ENCODE assay signal across 8 cellular contexts in the genomic region with DNA sequence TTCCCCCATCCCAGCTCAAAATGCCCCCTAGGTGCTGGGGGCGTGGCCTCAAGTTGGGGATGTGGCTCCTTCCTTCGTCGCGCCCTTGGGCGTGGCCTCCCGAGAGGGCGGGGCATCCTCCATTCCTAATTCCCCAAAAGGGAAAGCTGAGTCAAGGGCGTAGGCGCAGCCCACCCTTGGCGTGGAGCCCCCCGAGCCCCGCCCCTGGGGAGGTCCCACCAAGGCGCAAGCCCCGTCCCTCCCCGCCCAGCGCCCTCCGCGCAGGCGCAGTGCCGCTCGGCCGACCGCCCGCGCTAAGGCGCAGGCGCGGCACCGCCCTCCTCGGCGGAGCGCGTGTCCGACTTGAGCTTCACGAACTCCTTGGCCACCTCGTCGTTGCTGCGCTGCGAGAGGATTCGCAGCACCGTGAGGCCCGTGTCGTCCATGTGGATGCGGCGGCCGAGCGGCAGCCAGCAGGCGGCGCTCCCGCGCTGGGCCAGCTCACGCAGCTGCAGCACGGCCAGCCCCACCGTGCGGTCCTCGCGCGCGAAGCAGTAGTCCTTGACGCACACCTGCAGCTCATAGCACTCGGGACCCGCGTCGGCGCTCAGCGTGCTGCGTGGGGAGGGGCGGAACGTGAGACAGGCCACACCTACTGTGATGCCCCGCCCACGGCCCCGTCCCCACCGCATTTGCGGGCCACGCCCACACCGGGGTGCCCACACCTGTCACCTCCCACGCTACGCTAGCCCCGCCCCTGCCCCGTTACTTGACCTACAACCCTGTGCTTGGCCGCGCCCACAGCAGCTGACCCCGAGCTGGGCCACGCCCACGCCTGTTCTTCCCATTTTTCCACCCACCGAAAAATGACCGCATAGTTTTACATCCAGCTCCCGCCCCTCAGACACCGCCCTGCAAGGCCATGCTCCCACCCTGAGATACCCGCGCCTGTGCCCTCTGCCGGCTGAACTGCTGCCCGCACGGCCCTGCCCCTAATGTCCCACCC. TPM values are rescaled to one million over a fixed set of nuclear protein-coding genes. Genes with fewer than 3 reads are reported as not detected.
DNase-seq lines count a peak whose midpoint lies in the region; FAIRE-seq and TF ChIP-seq lines count a peak whose summit lies in the region.

No MANE protein-coding gene starts in this region.

- POLR2A ChIA-PET in HEK293 (lab: Yijun Ruan, JAX) = interaction anchor here (0.5 to 2.7 kb wide), 16 partner anchors 26 to 806 kb away, joined by 3 to 12 read pairs (median 4); a partner anchor contains a TSS

- no peaks in the 10 kb centered on the region for H3K27me3 ChIP-seq in WERI-Rb-1 (ENCODE audit: insufficient read depth, low read depth, severe bottlenecking)

- TF ChIP-seq CTCF in HEK293 (tag by site-specific recombination; IDR thresholded peaks at IDR 0.05) (peak; percentile 98), NB4 (IDR thresholded peaks at IDR 0.05; ENCODE audit: low read depth, low read length) (peak; percentile 75), WERI-Rb-1 (IDR thresholded peaks at IDR 0.05; ENCODE audit: low read depth, low read length) (peak; percentile 68), cardiac fibroblast (IDR thresholded peaks at IDR 0.05; ENCODE audit: low read depth, low read length) (peak; percentile 27), kidney (IDR thresholded peaks at IDR 0.05; ENCODE audit: borderline replicate concordance, extremely low read depth, insufficient read depth) (peak; percentile 54)

- no peak for FAIRE-seq in kidney (lab: Jason Lieb, UNC)

- DNase-seq in GF-D8 (lab: John Stamatoyannopoulos, UW) = peak; percentile 82
- peak; percentile 84 for DNase-seq in NB4 (ENCODE audit: low read depth)
- DNase-seq in WERI-Rb-1 = peak; percentile 34
- peak; percentile 64 to 74 for DNase-seq in cardiac fibroblast (ENCODE audit: low read depth in 2 of 2)
- DNase-seq in kidney = peak; percentile 93
- DNase-seq in stimulated activated CD4-positive, alpha-beta T cell treated with anti-CD3 and anti-CD28 coated beads, Interleukin-15, amount 100 ng/mL, for 48 hours (ENCODE audit: low read depth in 2 of 2) = peak; percentile 80 to 81
- DNase-seq in NCI-H2081 treated with DMSO at 0.1 percent for 48 hours (lab: John Stamatoyannopoulos, UW) = no peak

- intact Hi-C loops in kidney (cut with DNase I) = no loop called here

- H3K4me3 ChIP-seq in HEK293 (ENCODE audit: low read depth, low read length) = peak overlapping the region; percentile 43
- no peak overlapping the region for H3K4me3 ChIP-seq in NB4 (ENCODE audit: low read depth, low read length)
- no peak overlapping the region for H3K4me3 ChIP-seq in WERI-Rb-1 (ENCODE audit: low read depth, low read length)
- peak overlapping the region; percentile 19 to 38 for H3K4me3 ChIP-seq in cardiac fibroblast (replicated peaks in 1 of 2; ENCODE audit: low read depth in 2 of 2, low read length in 2 of 2)
- H3K4me3 ChIP-seq in kidney (ENCODE audit: low read length in 2 of 2) = peak overlapping the region in 1 of 2 donors; percentile 39

- H3K4me1 ChIP-seq in HEK293 (ENCODE audit: control insufficient read depth, insufficient read depth, low read length) = no peaks in the 10 kb centered on the region
- peaks cover 0 to 4% of the 10 kb centered on the region in 2 donors for H3K4me1 ChIP-seq in kidney (ENCODE audit: control insufficient read depth in 1 of 2, insufficient read depth in 1 of 2, low read depth in 1 of 2, low read length in 2 of 2)

- CTCF ChIA-PET in HEK293 (lab: Yijun Ruan, JAX) = interaction anchor here (0.5 to 3.7 kb wide), 27 partner anchors 11 to 613 kb away, joined by 3 to 31 read pairs (median 3); a partner anchor contains a TSS

- H3K36me3 ChIP-seq in HEK293 (ENCODE audit: control insufficient read depth in 2 of 2, insufficient read depth in 1 of 2, low read length in 2 of 2) = no peaks in the 10 kb centered on the region
- H3K36me3 ChIP-seq in WERI-Rb-1 = peaks cover 9% of the 10 kb centered on the region
- H3K36me3 ChIP-seq in kidney (ENCODE audit: control insufficient read depth in 1 of 2, insufficient read depth in 2 of 2, low read length in 2 of 2) = no peaks in the 10 kb centered on the region

- H3K9me3 ChIP-seq in HEK293 (ENCODE audit: control insufficient read depth, insufficient read depth, low read depth, low read length) (no peaks in the 10 kb centered on the region), WERI-Rb-1 (ENCODE audit: severe bottlenecking) (no peaks in the 10 kb centered on the region), kidney (ENCODE audit: control insufficient read depth in 1 of 2, low read length in 2 of 2) (no peaks in the 10 kb centered on the region)

- TF ChIP-seq POLR2A in NB4 (IDR thresholded peaks at IDR 0.05; ENCODE audit: extremely low read depth, insufficient read length) = no peak

- H3K27ac ChIP-seq in HEK293 (ENCODE audit: extremely low read depth, low read depth, low read length) = peak overlapping the region; percentile 78; the same call in 1 of the 2 replicates
- H3K27ac ChIP-seq in WERI-Rb-1 = no peak overlapping the region
- no peak overlapping the region for H3K27ac ChIP-seq in kidney (ENCODE audit: low read depth in 2 of 2, low read length in 2 of 2)

- no peak overlapping the region for H3K9ac ChIP-seq in kidney (ENCODE audit: low read length in 2 of 2)

TF ChIP-seq in HEK293, 187 proteins besides CTCF, POLR2A, EP300 and RAD21 (continues in another document):
- TF ChIP-seq, protein P1, sequence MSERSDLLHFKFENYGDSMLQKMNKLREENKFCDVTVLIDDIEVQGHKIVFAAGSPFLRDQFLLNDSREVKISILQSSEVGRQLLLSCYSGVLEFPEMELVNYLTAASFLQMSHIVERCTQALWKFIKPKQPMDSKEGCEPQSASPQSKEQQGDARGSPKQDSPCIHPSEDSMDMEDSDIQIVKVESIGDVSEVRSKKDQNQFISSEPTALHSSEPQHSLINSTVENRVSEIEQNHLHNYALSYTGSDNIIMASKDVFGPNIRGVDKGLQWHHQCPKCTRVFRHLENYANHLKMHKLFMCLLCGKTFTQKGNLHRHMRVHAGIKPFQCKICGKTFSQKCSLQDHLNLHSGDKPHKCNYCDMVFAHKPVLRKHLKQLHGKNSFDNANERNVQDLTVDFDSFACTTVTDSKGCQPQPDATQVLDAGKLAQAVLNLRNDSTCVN (tag by site-specific recombination; optimal IDR thresholded peaks at IDR 0.05) = peak; percentile 95
- TF ChIP-seq, protein P2, sequence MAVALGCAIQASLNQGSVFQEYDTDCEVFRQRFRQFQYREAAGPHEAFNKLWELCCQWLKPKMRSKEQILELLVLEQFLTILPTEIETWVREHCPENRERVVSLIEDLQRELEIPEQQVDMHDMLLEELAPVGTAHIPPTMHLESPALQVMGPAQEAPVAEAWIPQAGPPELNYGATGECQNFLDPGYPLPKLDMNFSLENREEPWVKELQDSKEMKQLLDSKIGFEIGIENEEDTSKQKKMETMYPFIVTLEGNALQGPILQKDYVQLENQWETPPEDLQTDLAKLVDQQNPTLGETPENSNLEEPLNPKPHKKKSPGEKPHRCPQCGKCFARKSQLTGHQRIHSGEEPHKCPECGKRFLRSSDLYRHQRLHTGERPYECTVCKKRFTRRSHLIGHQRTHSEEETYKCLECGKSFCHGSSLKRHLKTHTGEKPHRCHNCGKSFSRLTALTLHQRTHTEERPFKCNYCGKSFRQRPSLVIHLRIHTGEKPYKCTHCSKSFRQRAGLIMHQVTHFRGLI (tag by site-specific recombination; IDR thresholded peaks at IDR 0.05) = peak; percentile 77; the same call in 1 of the 2 replicates
- TF ChIP-seq ZNF324 (tag by site-specific recombination; IDR thresholded peaks at IDR 0.05) (peak; percentile 83; the same call in 1 of the 2 replicates), GLIS2 (tag by site-specific recombination; IDR thresholded peaks at IDR 0.05) (peak; percentile 82), ZNF2 (tag by site-specific recombination; IDR thresholded peaks at IDR 0.05) (peak; percentile 77)
- TF ChIP-seq, protein P3, sequence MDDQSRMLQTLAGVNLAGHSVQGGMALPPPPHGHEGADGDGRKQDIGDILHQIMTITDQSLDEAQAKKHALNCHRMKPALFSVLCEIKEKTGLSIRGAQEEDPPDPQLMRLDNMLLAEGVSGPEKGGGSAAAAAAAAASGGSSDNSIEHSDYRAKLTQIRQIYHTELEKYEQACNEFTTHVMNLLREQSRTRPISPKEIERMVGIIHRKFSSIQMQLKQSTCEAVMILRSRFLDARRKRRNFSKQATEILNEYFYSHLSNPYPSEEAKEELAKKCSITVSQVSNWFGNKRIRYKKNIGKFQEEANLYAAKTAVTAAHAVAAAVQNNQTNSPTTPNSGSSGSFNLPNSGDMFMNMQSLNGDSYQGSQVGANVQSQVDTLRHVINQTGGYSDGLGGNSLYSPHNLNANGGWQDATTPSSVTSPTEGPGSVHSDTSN (CRISPR knock-in tag; IDR thresholded peaks at IDR 0.05) = peak; percentile 95
- TF ChIP-seq, protein P4, sequence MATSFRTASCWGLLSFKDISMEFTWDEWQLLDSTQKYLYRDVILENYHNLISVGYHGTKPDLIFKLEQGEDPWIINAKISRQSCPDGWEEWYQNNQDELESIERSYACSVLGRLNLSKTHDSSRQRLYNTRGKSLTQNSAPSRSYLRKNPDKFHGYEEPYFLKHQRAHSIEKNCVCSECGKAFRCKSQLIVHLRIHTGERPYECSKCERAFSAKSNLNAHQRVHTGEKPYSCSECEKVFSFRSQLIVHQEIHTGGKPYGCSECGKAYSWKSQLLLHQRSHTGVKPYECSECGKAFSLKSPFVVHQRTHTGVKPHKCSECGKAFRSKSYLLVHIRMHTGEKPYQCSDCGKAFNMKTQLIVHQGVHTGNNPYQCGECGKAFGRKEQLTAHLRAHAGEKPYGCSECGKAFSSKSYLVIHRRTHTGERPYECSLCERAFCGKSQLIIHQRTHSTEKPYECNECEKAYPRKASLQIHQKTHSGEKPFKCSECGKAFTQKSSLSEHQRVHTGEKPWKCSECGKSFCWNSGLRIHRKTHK (tag by site-specific recombination; IDR thresholded peaks at IDR 0.05) = no peak
- TF ChIP-seq, protein P5, sequence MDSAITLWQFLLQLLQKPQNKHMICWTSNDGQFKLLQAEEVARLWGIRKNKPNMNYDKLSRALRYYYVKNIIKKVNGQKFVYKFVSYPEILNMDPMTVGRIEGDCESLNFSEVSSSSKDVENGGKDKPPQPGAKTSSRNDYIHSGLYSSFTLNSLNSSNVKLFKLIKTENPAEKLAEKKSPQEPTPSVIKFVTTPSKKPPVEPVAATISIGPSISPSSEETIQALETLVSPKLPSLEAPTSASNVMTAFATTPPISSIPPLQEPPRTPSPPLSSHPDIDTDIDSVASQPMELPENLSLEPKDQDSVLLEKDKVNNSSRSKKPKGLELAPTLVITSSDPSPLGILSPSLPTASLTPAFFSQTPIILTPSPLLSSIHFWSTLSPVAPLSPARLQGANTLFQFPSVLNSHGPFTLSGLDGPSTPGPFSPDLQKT (IDR thresholded peaks at IDR 0.05; ENCODE audit: borderline replicate concordance, low read depth, low read length) = no peak

RNA-seq across cellular contexts. Expression of a gene that starts 50.6 kb away (rescaled TPM):
- total RNA-seq in kidney = 66.2 TPM
- 23.6 TPM for polyA plus RNA-seq in kidney (ENCODE audit: insufficient read depth, low read depth, low replicate concordance)

Comparison
In these comparisons a context has a peak if more than half of its experiments do, and no peak if none do; other contexts are left out.
1. H3K4me3 ChIP-seq: peak in HEK293 (single experiment) and cardiac fibroblast (2 of 2); none in NB4 (single experiment) and WERI-Rb-1 (single experiment).
2. CTCF ChIP-seq: peak in every context shown above with its lines; median percentile 98 in HEK293; 75 in NB4; 68 in WERI-Rb-1; 54 in kidney; 27 in cardiac fibroblast.